Comparison of ENCODE assay signal across 12 cellular contexts in the genomic region with DNA sequence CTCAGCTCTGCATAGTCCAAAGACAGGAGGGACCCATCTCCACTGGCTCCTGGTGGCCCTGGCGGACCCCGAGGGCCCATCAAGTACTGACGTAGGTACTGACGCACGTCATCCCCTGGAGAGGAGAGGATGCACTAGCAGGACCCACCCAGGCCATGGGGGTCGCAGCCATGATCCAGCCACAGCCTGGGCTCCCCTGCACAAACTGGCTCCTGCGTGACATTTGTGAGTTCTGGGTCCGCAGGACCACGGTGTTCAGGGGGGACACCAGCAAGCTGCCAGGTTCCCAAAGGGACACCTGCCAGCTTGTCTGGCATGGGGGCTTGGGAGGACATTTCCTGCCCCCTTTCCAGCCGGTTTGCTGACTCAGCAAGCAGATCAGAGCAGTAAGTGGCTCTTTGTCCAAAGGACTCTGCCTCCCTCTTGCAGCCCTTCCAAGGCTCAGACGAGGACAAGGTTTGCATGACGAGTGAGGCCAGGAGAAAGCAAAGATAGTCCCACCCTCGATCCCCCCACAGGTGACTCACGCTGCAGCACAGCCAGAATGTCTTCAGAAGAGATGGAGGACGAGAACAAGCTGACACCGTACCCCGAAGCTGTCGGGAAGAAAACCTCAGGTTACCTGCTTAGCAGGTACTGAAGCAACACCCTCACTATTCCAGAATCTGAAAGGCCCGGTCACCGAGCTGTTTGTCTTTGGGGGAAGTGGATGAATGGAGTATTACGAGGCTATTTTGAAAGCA. TPM values are rescaled to one million over a fixed set of nuclear protein-coding genes. Genes with fewer than 3 reads are reported as not detected.
"Had no signal": no experiment of that assay in that cellular context is flagged by ENCODE, and none has a peak within 500 bp of the region (broad histone marks: within the 10 kb centered on the region; RNA-seq: fewer than 3 reads in every experiment).

No MANE protein-coding gene starts in this region.

- H3K36me3 Mint-ChIP-seq: naive B cell had no signal

- H3K27ac ChIP-seq: adrenal gland, gastroesophageal sphincter, lower lobe of right lung, neutrophil, skin epidermis, tibial artery had no signal

- H3K9me3 Mint-ChIP-seq: activated CD8-positive, alpha-beta T cell treated with anti-CD3 and anti-CD28 coated beads for 36 hours; T-helper 2 cell treated with Interferon-gamma antibody and Interleukin-4, amounts not matched to agents 5 μg/mL and 100 μg/mL, for 36 hours had no signal

- H3K27me3 ChIP-seq: adrenal gland, gastroesophageal sphincter, neutrophil, tibial artery had no signal

- H3K4me3 ChIP-seq: adrenal gland, gastroesophageal sphincter, lower lobe of right lung, skin epidermis, tibial artery had no signal

- ATAC-seq: activated CD8-positive, alpha-beta T cell treated with anti-CD3 and anti-CD28 coated beads for 36 hours; gastroesophageal sphincter had no signal

- H3K27ac Mint-ChIP-seq: activated CD8-positive, alpha-beta T cell treated with anti-CD3 and anti-CD28 coated beads for 36 hours; T-helper 2 cell treated with Interferon-gamma antibody and Interleukin-4, amounts not matched to agents 5 μg/mL and 100 μg/mL, for 36 hours had no signal

- H3K4me1 ChIP-seq: adrenal gland, gastroesophageal sphincter, lower lobe of right lung, tibial artery had no signal

- H3K9me3 ChIP-seq: adrenal gland, gastroesophageal sphincter, lower lobe of right lung, neutrophil, tibial artery had no signal

- DNase-seq: activated CD4-positive, CD25-positive, alpha-beta regulatory T cell treated with anti-CD3 and anti-CD28 coated beads, Interleukin-2, amount 50 U/mL, for 72 hours; activated CD8-positive, alpha-beta T cell treated with anti-CD3 and anti-CD28 coated beads for 36 hours; activated naive CD4-positive, alpha-beta T cell treated with anti-CD3 and anti-CD28 coated beads, Interleukin-2, amount 50 U/mL, for 16 hours; lower lobe of right lung; naive B cell; retina; tibial artery had no signal

- H3K36me3 ChIP-seq: adrenal gland, neutrophil had no signal

- H3K27me3 Mint-ChIP-seq: activated CD8-positive, alpha-beta T cell treated with anti-CD3 and anti-CD28 coated beads for 36 hours; naive B cell had no signal

- H3K4me3 Mint-ChIP-seq: activated CD8-positive, alpha-beta T cell treated with anti-CD3 and anti-CD28 coated beads for 36 hours; naive B cell; T-helper 2 cell treated with Interferon-gamma antibody and Interleukin-4, amounts not matched to agents 5 μg/mL and 100 μg/mL, for 36 hours had no signal

RNA-seq across cellular contexts. Expression of a gene that starts 49.0 kb away (rescaled TPM):
- total RNA-seq: activated CD8-positive, alpha-beta T cell treated with anti-CD3 and anti-CD28 coated beads for 36 hours had no signal
